Comparison of ENCODE assay signal across 8 cellular contexts in genomic region chr10:89643812-89644690, GRCh38. TPM values are rescaled to one million over a fixed set of nuclear protein-coding genes. Genes with fewer than 3 reads are reported as not detected.
DNase-seq lines count a peak whose midpoint lies in the region; ATAC-seq and TF ChIP-seq lines count a peak whose summit lies in the region.

No MANE protein-coding gene starts in this region.

- CTCF ChIA-PET in PC-9 (lab: Charles Lee): interaction anchor here (1.0 to 1.2 kb wide), 2 partner anchors 57 to 292 kb away, joined by 3 to 5 read pairs; partner anchors contain the start of gene KIF20B
- CTCF ChIA-PET in naive thymus-derived CD4-positive, alpha-beta T cell (lab: Charles Lee): interaction anchor here (0.7 to 0.9 kb wide), 2 partner anchors 393 to 1609 kb away, joined by 3 read pairs; partner anchors contain the start of gene LIPA

- no peak overlapping the region for H3K27ac Mint-ChIP-seq in naive thymus-derived CD4-positive, alpha-beta T cell

- ATAC-seq in GM21717 (IDR thresholded peaks at IDR 0.05; ENCODE audit: unreplicated experiment): peak; percentile 95
- ATAC-seq in naive thymus-derived CD4-positive, alpha-beta T cell: peak; percentile 94

- peak overlapping the region; percentile 92 for H3K4me2 ChIP-seq in PC-9

- H3K4me3 ChIP-seq in Jurkat, Clone E6-1 (ENCODE audit: low read length): peak overlapping the region; percentile 76
- H3K4me3 ChIP-seq in PC-9 (peak overlapping the region; percentile 83), fibroblast of mammary gland (ENCODE audit: control insufficient read depth, low read depth, low read length) (peak overlapping the region; percentile 75)
- peak overlapping the region; percentile 76 for H3K4me3 ChIP-seq in naive thymus-derived CD4-positive, alpha-beta T cell (ENCODE audit: low read length)

- TSS peak; percentile 98 for BruUV-seq in PC-9 (replicated peaks; lab: Mats Ljungman, UMichigan)

- no peaks in the 10 kb centered on the region for H4K20me1 ChIP-seq in PC-9 (ENCODE audit: insufficient read depth)

- H3K9me3 ChIP-seq in PC-9 (ENCODE audit: insufficient read depth, low read depth): no peaks in the 10 kb centered on the region
- H3K9me3 ChIP-seq in naive thymus-derived CD4-positive, alpha-beta T cell (ENCODE audit: control insufficient read depth in 2 of 3, low read length in 3 of 3): no peaks in the 10 kb centered on the region

- H3F3A ChIP-seq in PC-9 (ENCODE audit: insufficient read depth, low read depth): peaks cover 8% of the 10 kb centered on the region; the same call in 1 of the 2 replicates

- H3K9me3 Mint-ChIP-seq in naive thymus-derived CD4-positive, alpha-beta T cell: peaks cover 0 to 1% (median 0%) of the 10 kb centered on the region in 11 donors

- no peaks in the 10 kb centered on the region for H3K27me3 ChIP-seq in PC-9 (ENCODE audit: insufficient read depth, low read depth)
- no peaks in the 10 kb centered on the region for H3K27me3 ChIP-seq in naive thymus-derived CD4-positive, alpha-beta T cell (ENCODE audit: control insufficient read depth in 2 of 2, insufficient read depth in 2 of 2, low read length in 2 of 2)

- peaks cover 25% of the 10 kb centered on the region; the same call in 1 of the 2 replicates for H3K4me1 ChIP-seq in PC-9 (replicated peaks; ENCODE audit: insufficient read depth)
- peaks cover 0 to 6% of the 10 kb centered on the region in 2 donors for H3K4me1 ChIP-seq in naive thymus-derived CD4-positive, alpha-beta T cell (ENCODE audit: control insufficient read depth in 2 of 2, insufficient read depth in 2 of 2, low read length in 2 of 2)

- intact Hi-C loops in PC-9 (cut with micrococcal nuclease; ENCODE audit: unreplicated experiment): loop anchor here (1.0 kb wide), 1 partner anchor 57 kb away; the partner anchor contains the start of gene KIF20B
- intact Hi-C loops in naive thymus-derived CD4-positive, alpha-beta T cell (cut with micrococcal nuclease): loop anchor here (1.0 to 10.0 kb wide), 10 partner anchors 57 to 1827 kb away; partner anchors contain the start of genes IFIT5 (in 2 of the 2), LIPA (in 2 of the 2), RPP30 (in 2 of the 2) and ATAD1 (in 1 of the 2)

- POLR2A ChIA-PET in PC-9 (lab: Charles Lee; ENCODE audit: unreplicated experiment): interaction anchor here (0.6 to 1.0 kb wide), 10 partner anchors 10 to 583 kb away, joined by 3 to 11 read pairs (median 5); partner anchors contain the start of gene KIF20B
- POLR2A ChIA-PET in naive thymus-derived CD4-positive, alpha-beta T cell (lab: Charles Lee): interaction anchor here (0.6 to 1.4 kb wide), 6 partner anchors 32 to 1781 kb away, joined by 3 to 13 read pairs (median 4); partner anchors contain the start of gene KIF20B

- H3K27me3 Mint-ChIP-seq in naive thymus-derived CD4-positive, alpha-beta T cell: peaks cover 0 to 23% (median 6%) of the 10 kb centered on the region in 5 donors

- peak overlapping the region; percentile 87 for H2AFZ ChIP-seq in PC-9

- TF ChIP-seq CTCF in PC-9 (conservative IDR thresholded peaks at IDR 0.05) (no peak), fibroblast of mammary gland (conservative IDR thresholded peaks at IDR 0.05; ENCODE audit: control insufficient read depth, insufficient read depth, low read depth, low read length) (no peak)

- peak overlapping the region; percentile 56 for H3K27ac ChIP-seq in PC-9
- H3K27ac ChIP-seq in naive thymus-derived CD4-positive, alpha-beta T cell (ENCODE audit: low read depth, low read length): peak overlapping the region; percentile 55

- H3K9me2 ChIP-seq in PC-9 (ENCODE audit: insufficient read depth): no peaks in the 10 kb centered on the region

- H3K4me3 Mint-ChIP-seq in naive thymus-derived CD4-positive, alpha-beta T cell: no peak overlapping the region

- peaks cover 43% of the 10 kb centered on the region for H3K79me2 ChIP-seq in PC-9 (ENCODE audit: low read depth)

- H3K36me3 ChIP-seq in PC-9 (ENCODE audit: low read depth): no peaks in the 10 kb centered on the region
- no peaks in the 10 kb centered on the region for H3K36me3 ChIP-seq in naive thymus-derived CD4-positive, alpha-beta T cell (ENCODE audit: control insufficient read depth in 2 of 3, insufficient read depth in 3 of 3, low read length in 3 of 3)

- H3K4me1 Mint-ChIP-seq in naive thymus-derived CD4-positive, alpha-beta T cell: peaks cover 6 to 13% (median 8%) of the 10 kb centered on the region in 7 donors

- H3K36me3 Mint-ChIP-seq in naive thymus-derived CD4-positive, alpha-beta T cell: peaks cover 0 to 1% (median 0%) of the 10 kb centered on the region in 5 donors

- DNase-seq in DMS79 (lab: John Stamatoyannopoulos, UW) (peak; percentile 83), PC-9 (peak; percentile 77 to 96), activated T-helper 1 cell treated with Interleukin-2 at 50 U/mL for 16 hours (ENCODE audit: low read depth) (peak; percentile 23), fibroblast of mammary gland (ENCODE audit: low read depth) (peak; percentile 97)
- peak; percentile 96 for DNase-seq in Jurkat, Clone E6-1 (ENCODE audit: low read depth, low spot score)
- DNase-seq in naive thymus-derived CD4-positive, alpha-beta T cell: peak; percentile 24 to 78 (median 69)
- DNase-seq in stimulated activated naive CD4-positive, alpha-beta T cell (lab: John Stamatoyannopoulos, UW): peak; percentile 45 to 70 (median 58)

RNA-seq across cellular contexts. Expression of gene PANK1, which starts 1.0 kb away (rescaled TPM):
- 4.9 TPM for polyA plus RNA-seq in Jurkat, Clone E6-1 (2012; ENCODE audit: insufficient read depth, insufficient read length)
- 5.7 and 8.1 TPM in 2 replicates for total RNA-seq in PC-9 (2021)
- 1 to 10 TPM in 2 of 5 experiments, under 1 TPM in 3; 0.49 to 5.9 (median 0.98) TPM for total RNA-seq in naive thymus-derived CD4-positive, alpha-beta T cell
- polyA plus RNA-seq in naive thymus-derived CD4-positive, alpha-beta T cell: under 1 TPM; 0.24 to 0.95 TPM

RNA-seq across cellular contexts. Expression of gene KIF20B, which starts 57.3 kb away (rescaled TPM):
- polyA plus RNA-seq in Jurkat, Clone E6-1 (2012; ENCODE audit: insufficient read depth, insufficient read length): 10.7 TPM
- total RNA-seq in PC-9 (2021): 14.1 and 34.5 TPM in 2 replicates
- 10 to 100 TPM; 14.5 to 49.0 (median 19.3) TPM for total RNA-seq in naive thymus-derived CD4-positive, alpha-beta T cell
- polyA plus RNA-seq in naive thymus-derived CD4-positive, alpha-beta T cell: 10 to 100 TPM; 21.0 to 25.6 TPM

Comparison
In these comparisons a context has a peak if more than half of its experiments do, and no peak if none do; other contexts are left out.
1. Peak in every context shown above with its lines: DNase-seq, ATAC-seq, H3K4me3 ChIP-seq and H3K27ac ChIP-seq.
2. DNase-seq: peak in every context shown above with its lines; median percentile 97 in fibroblast of mammary gland; 96 in Jurkat, Clone E6-1; 86 in PC-9; 83 in DMS79; 69 in naive thymus-derived CD4-positive, alpha-beta T cell; 58 in stimulated activated naive CD4-positive, alpha-beta T cell; 23 in activated T-helper 1 cell treated with Interleukin-2 at 50 U/mL for 16 hours.